20 cellular contexts compared by ENCODE assay signal in genomic region chr21:46549650-46550049, GRCh38. TPM values are rescaled to one million over a fixed set of nuclear protein-coding genes. Genes with fewer than 3 reads are reported as not detected.
"Had no signal": no experiment of that assay in that cellular context is flagged by ENCODE, and none has a peak within 500 bp of the region (broad histone marks: within the 10 kb centered on the region; RNA-seq: fewer than 3 reads in every experiment).

No MANE protein-coding gene starts in this region.

- ATAC-seq: left colon had no signal

- H3K4me1 Mint-ChIP-seq: endodermal cell, neural crest cell had no signal

- H3K27me3 Mint-ChIP-seq: activated CD4-positive, alpha-beta memory T cell treated with anti-CD3 and anti-CD28 coated beads for 36 hours; dendritic cell treated with granulocyte-macrophage colony-stimulating factor and Interleukin-4, amounts not matched to agents 40 ng/mL and 50 ng/mL, for 4 days had no signal

- H3K27me3 ChIP-seq: brain microvascular endothelial cell, SJCRH30, suprapubic skin, upper lobe of left lung had no signal

- H3K9me3 ChIP-seq: SJCRH30, suprapubic skin, upper lobe of left lung had no signal

- H3K4me3 Mint-ChIP-seq: activated CD4-positive, alpha-beta memory T cell treated with anti-CD3 and anti-CD28 coated beads for 36 hours; dendritic cell treated with granulocyte-macrophage colony-stimulating factor and Interleukin-4, amounts not matched to agents 40 ng/mL and 50 ng/mL, for 4 days; endodermal cell; neural crest cell had no signal

- H3K27ac Mint-ChIP-seq: dendritic cell treated with granulocyte-macrophage colony-stimulating factor and Interleukin-4, amounts not matched to agents 40 ng/mL and 50 ng/mL, for 4 days; endodermal cell had no signal

- H3K27ac ChIP-seq: brain microvascular endothelial cell, parathyroid adenoma, SJCRH30, suprapubic skin had no signal

- H3K4me1 ChIP-seq: parathyroid adenoma, SJCRH30, suprapubic skin had no signal

- DNase-seq: activated CD4-positive, alpha-beta memory T cell treated with anti-CD3 and anti-CD28 coated beads for 36 hours; activated CD4-positive, CD25-positive, alpha-beta regulatory T cell treated with anti-CD3 and anti-CD28 coated beads, Interleukin-2, amount 50 U/mL, for 72 hours; activated naive CD4-positive, alpha-beta T cell treated with anti-CD3 and anti-CD28 coated beads, Interleukin-2, amount 50 U/mL, for 16 hours; amniotic stem cell; brain microvascular endothelial cell; cerebellar nuclear complex; endodermal cell; erythroblast; left colon; SJCRH30; stimulated activated CD4-positive, alpha-beta T cell treated with anti-CD3 and anti-CD28 coated beads, Interleukin-1b, Interleukin-23, amount 100 ng/mL, for 48 hours; stimulated activated naive CD4-positive, alpha-beta T cell treated with Interleukin-2 at 50 U/mL for 16 hours; SW 1271; T-helper 9 cell had no signal

- H3K9me3 Mint-ChIP-seq: activated CD4-positive, alpha-beta memory T cell treated with anti-CD3 and anti-CD28 coated beads for 36 hours; neural crest cell had no signal

- H3K4me3 ChIP-seq: SJCRH30, smooth muscle cell, suprapubic skin, upper lobe of left lung had no signal

RNA-seq across cellular contexts. Expression of gene S100B, which starts 55.2 kb away (rescaled TPM):
- total RNA-seq: activated CD4-positive, alpha-beta memory T cell treated with anti-CD3 and anti-CD28 coated beads for 36 hours; endodermal cell; smooth muscle cell had no signal
